In the genomic region with DNA sequence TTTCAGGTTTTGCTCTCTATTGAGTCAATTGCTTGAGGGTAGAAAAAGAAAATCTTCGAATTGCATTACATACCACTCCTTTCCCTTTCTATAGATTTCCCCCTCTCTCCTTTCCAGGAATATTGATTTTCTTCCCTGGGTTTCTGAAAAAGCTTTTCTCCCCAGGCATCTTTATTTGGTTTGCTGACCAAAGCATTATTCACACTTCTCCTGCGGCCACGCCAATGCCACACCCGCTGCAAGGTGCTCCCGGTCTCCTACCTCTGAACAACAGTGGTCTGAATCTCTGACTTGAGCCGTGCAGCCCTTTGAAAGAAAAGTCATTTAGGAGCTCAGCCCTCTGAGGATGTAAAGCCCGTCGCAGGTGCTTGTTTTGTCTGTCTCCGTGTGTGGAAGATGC, we compare ENCODE assay signal across 19 cellular contexts.
A peak's percentile ranks its signal among the peaks of the same experiment; 100 is the strongest.
DNase-seq lines count a peak whose midpoint lies in the region; ATAC-seq, FAIRE-seq and TF ChIP-seq lines count a peak whose summit lies in the region.
"Had no signal": no experiment of that assay in that cellular context is flagged by ENCODE, and none has a peak within 500 bp of the region (broad histone marks: within the 10 kb centered on the region; RNA-seq: fewer than 3 reads in every experiment).

No MANE protein-coding gene starts in this region.

- peak; percentile 63 for ATAC-seq in WTC11

- H3K4me2 ChIP-seq in osteoblast (ENCODE audit: insufficient read depth, low read length), result no peak overlapping the region
- H3K4me2 ChIP-seq: BLaER1 treated with 17β-estradiol and CSF1 and Interleukin-3, amounts not matched to agents 10 nM and 100 nM had no signal

- H3K9me3 ChIP-seq in osteoblast (ENCODE audit: low read depth, low read length), result no peaks in the 10 kb centered on the region
- H3K9me3 ChIP-seq: BLaER1 treated with 17β-estradiol and CSF1 and Interleukin-3, amounts not matched to agents 10 nM and 100 nM had no signal

- POLR2A ChIA-PET in WTC11 (lab: Charles Lee) (no interaction called here), HEK293T (lab: Yijun Ruan, JAX) (no interaction called here)

- no peak overlapping the region for H3K27ac ChIP-seq in osteoblast (ENCODE audit: low read depth, low read length)
- H3K27ac ChIP-seq: BLaER1 treated with 17β-estradiol and CSF1 and Interleukin-3, amounts not matched to agents 10 nM and 100 nM; GM23248 had no signal

- no peaks in the 10 kb centered on the region for H3K27me3 Mint-ChIP-seq in WTC11 (ENCODE audit: low read depth)
- H3K27me3 Mint-ChIP-seq: CD4-positive, alpha-beta T cell had no signal

- no peak for TF ChIP-seq POLR2A in H54 (IDR thresholded peaks at IDR 0.05; ENCODE audit: low read depth, low read length)

- H3K4me3 ChIP-seq in osteoblast (ENCODE audit: insufficient read depth, low read length), result no peak overlapping the region
- H3K4me3 ChIP-seq: BLaER1 treated with 17β-estradiol and CSF1 and Interleukin-3, amounts not matched to agents 10 nM and 100 nM; GM23248 had no signal

- H3K79me2 ChIP-seq in osteoblast (ENCODE audit: insufficient read depth, low read length), result no peaks in the 10 kb centered on the region

- no peaks in the 10 kb centered on the region for H4K20me1 ChIP-seq in osteoblast (ENCODE audit: insufficient read depth, low read length)
- H4K20me1 ChIP-seq: BLaER1 treated with 17β-estradiol and CSF1 and Interleukin-3, amounts not matched to agents 10 nM and 100 nM had no signal

- no peak overlapping the region for H3K27ac Mint-ChIP-seq in WTC11
- H3K27ac Mint-ChIP-seq: CD4-positive, alpha-beta T cell; H9 had no signal

- peak; percentile 74 for FAIRE-seq in H54 (lab: Jason Lieb, UNC)
- FAIRE-seq: D721Med, G401.6, GM12891 had no signal

- intact Hi-C loops in posterior vena cava (cut with DNase I), result no loop called here

- TF ChIP-seq CTCF in WTC11 (IDR thresholded peaks at IDR 0.05) (no peak), osteoblast (IDR thresholded peaks at IDR 0.05; ENCODE audit: extremely low read depth, low read depth, low read length) (no peak)

- H3K9me3 Mint-ChIP-seq in WTC11, result no peaks in the 10 kb centered on the region
- H3K9me3 Mint-ChIP-seq: CD4-positive, alpha-beta T cell; H9 had no signal

- no peaks in the 10 kb centered on the region for H3K27me3 ChIP-seq in osteoblast (ENCODE audit: insufficient read depth, low read length)
- H3K27me3 ChIP-seq: BLaER1 treated with 17β-estradiol and CSF1 and Interleukin-3, amounts not matched to agents 10 nM and 100 nM had no signal

- H3K4me1 Mint-ChIP-seq in WTC11, result peaks cover 13% of the 10 kb centered on the region

- H3K4me3 Mint-ChIP-seq in WTC11, result no peak overlapping the region
- H3K4me3 Mint-ChIP-seq: CD4-positive, alpha-beta T cell; H9 had no signal

- CTCF ChIA-PET in WTC11 (lab: Charles Lee) (interaction anchor here (0.9 kb wide), 1 partner anchor 11 kb away, joined by 4 read pairs; no protein-coding TSS in a partner anchor), HEK293T (lab: Yijun Ruan, JAX) (no interaction called here)

- no peaks in the 10 kb centered on the region for H3K4me1 ChIP-seq in osteoblast (ENCODE audit: insufficient read depth, low read length)

- peak overlapping the region; percentile 41 for H2AFZ ChIP-seq in osteoblast (ENCODE audit: low read length)
- H2AFZ ChIP-seq: GM23248 had no signal

- no peaks in the 10 kb centered on the region for H3K36me3 Mint-ChIP-seq in WTC11

- DNase-seq in NCI-H748 (lab: John Stamatoyannopoulos, UW; ENCODE audit: unreplicated experiment) (peak; percentile 25), NCI-H748 treated with DMSO at 0.1 percent for 48 hours (lab: John Stamatoyannopoulos, UW) (no peak), H54 (ENCODE audit: insufficient read length, low spot score) (no peak), WTC11 (ENCODE audit: low spot score) (no peak), osteoblast (ENCODE audit: insufficient read length, low spot score, missing footprints) (no peak), posterior vena cava (ENCODE audit: low spot score) (no peak), HEK293T (ENCODE audit: extremely low spot score) (no peak), NCI-H2227 (lab: John Stamatoyannopoulos, UW; ENCODE audit: unreplicated experiment) (no peak)
- DNase-seq: ACHN; CD4-positive, alpha-beta T cell; DMS153; DMS79 treated with DMSO at 0.1 percent for 48 hours; EL; GM23248; H9 had no signal

- H3K36me3 ChIP-seq in osteoblast (ENCODE audit: insufficient read depth, low read length), result no peaks in the 10 kb centered on the region
- H3K36me3 ChIP-seq: BLaER1 treated with 17β-estradiol and CSF1 and Interleukin-3, amounts not matched to agents 10 nM and 100 nM had no signal

TF ChIP-seq in WTC11, 78 proteins besides CTCF, POLR2A, EP300 and RAD21 (continues in another document):
- TF ChIP-seq, protein P1, sequence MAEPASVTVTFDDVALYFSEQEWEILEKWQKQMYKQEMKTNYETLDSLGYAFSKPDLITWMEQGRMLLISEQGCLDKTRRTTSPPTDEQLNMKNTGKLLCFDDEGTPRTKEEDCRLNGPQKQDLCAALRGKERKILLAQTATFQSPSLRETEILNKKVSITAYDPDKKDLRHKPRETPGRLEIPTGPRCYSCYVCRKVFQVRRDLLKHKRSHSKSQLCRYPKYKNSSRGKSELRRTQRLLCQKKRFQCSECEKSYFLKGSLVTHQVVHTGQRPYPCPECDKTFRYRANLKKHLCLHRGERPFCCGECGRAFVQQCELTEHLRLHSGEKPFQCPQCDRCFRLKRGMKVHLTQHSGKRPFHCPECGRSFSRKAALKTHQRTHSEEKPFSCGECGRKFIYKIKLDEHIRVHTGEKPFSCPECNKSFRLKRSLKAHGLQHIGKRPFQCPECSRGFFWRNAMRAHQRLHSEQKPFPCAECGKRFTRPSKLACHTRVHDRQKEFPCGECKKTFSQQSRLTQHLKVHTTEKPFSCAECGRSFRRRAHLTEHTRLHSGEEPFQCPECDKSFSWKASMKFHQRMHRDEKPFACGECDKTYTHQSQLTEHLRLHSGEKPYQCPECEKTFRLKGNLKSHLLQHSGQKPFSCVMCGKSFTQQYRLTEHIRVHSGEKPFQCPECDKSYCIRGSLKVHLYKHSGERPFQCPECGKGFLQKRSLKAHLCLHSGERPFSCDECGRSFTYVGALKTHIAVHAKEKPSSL (CRISPR knock-in tag; conservative IDR thresholded peaks at IDR 0.05), result no peak
- TF ChIP-seq SMAD4 (CRISPR knock-in tag; IDR thresholded peaks at IDR 0.05), result no peak

TF ChIP-seq in HEK293T, 16 proteins besides CTCF, POLR2A, EP300 and RAD21:
- TF ChIP-seq ARNT (IDR thresholded peaks at IDR 0.05) (no peak), SP1 (IDR thresholded peaks at IDR 0.05) (no peak), HDGF (IDR thresholded peaks at IDR 0.05; ENCODE audit: borderline replicate concordance) (no peak), FOXA1 (IDR thresholded peaks at IDR 0.05) (no peak), L3MBTL2 (conservative IDR thresholded peaks at IDR 0.05) (no peak), ELF4 (IDR thresholded peaks at IDR 0.05) (no peak), SUZ12 (IDR thresholded peaks at IDR 0.05) (no peak)
